16 cellular contexts compared by ENCODE assay signal in the genomic region with DNA sequence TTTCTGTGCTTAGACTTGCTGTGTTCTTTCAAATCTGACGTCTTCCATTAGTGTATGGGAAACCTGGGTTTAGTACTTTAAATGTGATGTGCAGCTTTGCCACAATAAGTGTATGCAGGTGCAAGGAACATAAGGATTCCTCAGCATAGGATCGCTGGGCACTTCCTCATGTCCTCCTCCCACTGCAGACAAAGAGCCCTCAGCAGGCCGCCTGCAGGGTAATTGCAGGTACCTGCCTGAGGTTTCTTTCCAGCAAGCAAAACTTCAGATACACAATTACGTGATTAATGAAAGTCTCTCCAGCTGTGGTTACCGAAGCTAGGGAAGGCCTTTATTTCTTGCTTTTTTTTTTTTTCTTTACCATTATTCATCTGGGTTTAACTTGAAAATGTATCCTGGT.
DNase-seq lines count a peak whose midpoint lies in the region; ATAC-seq and TF ChIP-seq lines count a peak whose summit lies in the region.
"Had no signal": no experiment of that assay in that cellular context is flagged by ENCODE, and none has a peak within 500 bp of the region (broad histone marks: within the 10 kb centered on the region; RNA-seq: fewer than 3 reads in every experiment).

No MANE protein-coding gene starts in this region.

- intact Hi-C loops in activated CD4-positive, alpha-beta T cell treated with anti-CD3 and anti-CD28 coated beads, Interleukin-2, amount 10 ng/mL, durations not matched to agents 24 days and 14 days (cut with micrococcal nuclease) = no loop called here

- H3K4me1 Mint-ChIP-seq in progenitor cell of endocrine pancreas (ENCODE audit: low read depth) = peaks cover 15% of the 10 kb centered on the region
- no peaks in the 10 kb centered on the region for H3K4me1 Mint-ChIP-seq in activated CD4-positive, alpha-beta T cell treated with anti-CD3 and anti-CD28 coated beads, Interleukin-2, amount 10 ng/mL, durations not matched to agents 24 days and 14 days
- H3K4me1 Mint-ChIP-seq in HFFc6 (ENCODE audit: low read depth) = peaks cover 5% of the 10 kb centered on the region; the same call in 1 of the 2 replicates
- H3K4me1 Mint-ChIP-seq: B cell had no signal

- H3K27ac Mint-ChIP-seq in progenitor cell of endocrine pancreas (peak overlapping the region; percentile 14), HFFc6 (no peak overlapping the region)
- no peak overlapping the region for H3K27ac Mint-ChIP-seq in activated CD4-positive, alpha-beta T cell treated with anti-CD3 and anti-CD28 coated beads, Interleukin-2, amount 10 ng/mL, durations not matched to agents 24 days and 14 days
- H3K27ac Mint-ChIP-seq: B cell had no signal

- H3K4me3 Mint-ChIP-seq in progenitor cell of endocrine pancreas (ENCODE audit: low read depth) (no peak overlapping the region), HFFc6 (no peak overlapping the region)
- no peak overlapping the region for H3K4me3 Mint-ChIP-seq in activated CD4-positive, alpha-beta T cell treated with anti-CD3 and anti-CD28 coated beads, Interleukin-2, amount 10 ng/mL, durations not matched to agents 24 days and 14 days
- H3K4me3 Mint-ChIP-seq: B cell had no signal

- H3K27me3 Mint-ChIP-seq in progenitor cell of endocrine pancreas (peaks cover 3% of the 10 kb centered on the region), HFFc6 (ENCODE audit: insufficient read depth) (no peaks in the 10 kb centered on the region)
- H3K27me3 Mint-ChIP-seq in activated CD4-positive, alpha-beta T cell treated with anti-CD3 and anti-CD28 coated beads, Interleukin-2, amount 10 ng/mL, durations not matched to agents 24 days and 14 days = no peaks in the 10 kb centered on the region
- H3K27me3 Mint-ChIP-seq: B cell had no signal

- peaks cover 1% of the 10 kb centered on the region for H3K36me3 ChIP-seq in H7 (replicated peaks; ENCODE audit: control insufficient read depth, insufficient read depth, low read length)
- H3K36me3 ChIP-seq in gastroesophageal sphincter = peaks cover 0 to 28% of the 10 kb centered on the region in 2 donors
- H3K36me3 ChIP-seq: colonic mucosa had no signal

- WGBS in gastroesophageal sphincter (ENCODE audit: low coverage in 1 of 2), 2 donors = 34 to 41% methylated on average over 3 to 5 of the region's 5 CpGs

- H3K9me3 Mint-ChIP-seq in progenitor cell of endocrine pancreas (ENCODE audit: low read depth) (no peaks in the 10 kb centered on the region), HFFc6 (peaks cover 33% of the 10 kb centered on the region)
- no peaks in the 10 kb centered on the region for H3K9me3 Mint-ChIP-seq in activated CD4-positive, alpha-beta T cell treated with anti-CD3 and anti-CD28 coated beads, Interleukin-2, amount 10 ng/mL, durations not matched to agents 24 days and 14 days

- H3K36me3 Mint-ChIP-seq in progenitor cell of endocrine pancreas (ENCODE audit: insufficient read depth) (peaks cover 2% of the 10 kb centered on the region), HFFc6 (ENCODE audit: low read depth) (no peaks in the 10 kb centered on the region; the same call in 1 of the 2 replicates)
- H3K36me3 Mint-ChIP-seq in activated CD4-positive, alpha-beta T cell treated with anti-CD3 and anti-CD28 coated beads, Interleukin-2, amount 10 ng/mL, durations not matched to agents 24 days and 14 days (ENCODE audit: low read depth) = no peaks in the 10 kb centered on the region

- peak overlapping the region in 3 of 4 donors; percentile 8 to 58 (median 48) for H3K27ac ChIP-seq in gastroesophageal sphincter
- H3K27ac ChIP-seq: colonic mucosa had no signal

- DNase-seq in H7 = peak; percentile 11
- DNase-seq in NCI-H345 (lab: John Stamatoyannopoulos, UW) = peak; percentile 27
- no peak for DNase-seq in progenitor cell of endocrine pancreas (ENCODE audit: low spot score, unreplicated experiment)
- no peak for DNase-seq in pons (ENCODE audit: low spot score)
- no peak for DNase-seq in C1 segment of cervical spinal cord (lab: John Stamatoyannopoulos, UW)
- DNase-seq in activated CD4-positive, alpha-beta T cell treated with anti-CD3 and anti-CD28 coated beads, Interleukin-2, amount 10 ng/mL, durations not matched to agents 24 days and 14 days = no peak
- DNase-seq in HFFc6 = no peak
- DNase-seq: aorta, colonic mucosa, DMS 273 treated with DMSO at 0.1 percent for 48 hours, head of caudate nucleus, retina, substantia nigra, T-helper 2 cell had no signal

- H3K9me3 ChIP-seq in gastroesophageal sphincter = no peaks in the 10 kb centered on the region
- H3K9me3 ChIP-seq: colonic mucosa had no signal

- no peak for TF ChIP-seq POLR2A in gastroesophageal sphincter (IDR thresholded peaks at IDR 0.05)

- TF ChIP-seq EP300 in gastroesophageal sphincter (IDR thresholded peaks at IDR 0.05) = no peak

- peaks cover 0 to 30% (median 9%) of the 10 kb centered on the region in 3 donors for H3K4me1 ChIP-seq in gastroesophageal sphincter
- H3K4me1 ChIP-seq: colonic mucosa had no signal

- no peak for ATAC-seq in gastroesophageal sphincter

- TF ChIP-seq CTCF in gastroesophageal sphincter (IDR thresholded peaks at IDR 0.05) (no peak), progenitor cell of endocrine pancreas (IDR thresholded peaks at IDR 0.05; ENCODE audit: unreplicated experiment) (no peak), HFFc6 (IDR thresholded peaks at IDR 0.05) (no peak)

- H3K27me3 ChIP-seq in H7 (ENCODE audit: control insufficient read depth, insufficient read depth, low read length) (no peaks in the 10 kb centered on the region), gastroesophageal sphincter (no peaks in the 10 kb centered on the region)
- H3K27me3 ChIP-seq: colonic mucosa had no signal

- H3K4me3 ChIP-seq in H7 (ENCODE audit: insufficient read depth, low read depth, low read length) (no peak overlapping the region), gastroesophageal sphincter (no peak overlapping the region)
- H3K4me3 ChIP-seq: colonic mucosa had no signal

Comparison
In these comparisons a context has a peak if more than half of its experiments do, and no peak if none do; other contexts are left out.
1. DNase-seq: peak in H7 (single experiment) and NCI-H345 (single experiment); none in progenitor cell of endocrine pancreas (single experiment), pons (single experiment), C1 segment of cervical spinal cord (0 of 14), activated CD4-positive, alpha-beta T cell treated with anti-CD3 and anti-CD28 coated beads, Interleukin-2, amount 10 ng/mL, durations not matched to agents 24 days and 14 days (single experiment) and HFFc6 (single experiment).